ENCODE assay signal across 14 cellular contexts in genomic region chr14:75292886-75293285, GRCh38. TPM values are rescaled to one million over a fixed set of nuclear protein-coding genes. Genes with fewer than 3 reads are reported as not detected.
DNase-seq lines count a peak whose midpoint lies in the region; ATAC-seq and TF ChIP-seq lines count a peak whose summit lies in the region.
"Had no signal": no experiment of that assay in that cellular context is flagged by ENCODE, and none has a peak within 500 bp of the region (broad histone marks: within the 10 kb centered on the region; RNA-seq: fewer than 3 reads in every experiment).

No MANE protein-coding gene starts in this region.

- peaks cover 17% of the 10 kb centered on the region for H3K4me1 Mint-ChIP-seq in endothelial cell (ENCODE audit: unreplicated experiment)
- H3K4me1 Mint-ChIP-seq in neural crest cell: peaks cover 25% of the 10 kb centered on the region

- H3K79me2 ChIP-seq in ACC112 (ENCODE audit: control insufficient read depth, insufficient read depth, low read length, unreplicated experiment) (no peaks in the 10 kb centered on the region), HCT116 (ENCODE audit: insufficient read depth, low read length) (no peaks in the 10 kb centered on the region)

- no peak for TF ChIP-seq RAD21 in HCT116 (IDR thresholded peaks at IDR 0.05; ENCODE audit: low read depth)

- peak overlapping the region; percentile 98 for H3K27ac Mint-ChIP-seq in endothelial cell (ENCODE audit: unreplicated experiment)
- no peak overlapping the region for H3K27ac Mint-ChIP-seq in neural crest cell (ENCODE audit: unreplicated experiment)

- H3K36me3 ChIP-seq in ACC112 (ENCODE audit: insufficient read depth, low read length): no peaks in the 10 kb centered on the region
- no peaks in the 10 kb centered on the region for H3K36me3 ChIP-seq in HCT116 (ENCODE audit: control insufficient read depth in 1 of 2, insufficient read depth in 2 of 2, low read length in 2 of 2)
- no peaks in the 10 kb centered on the region for H3K36me3 ChIP-seq in brain microvascular endothelial cell (replicated peaks)
- H3K36me3 ChIP-seq: heart right ventricle had no signal

- DNase-seq in HCT116 (ENCODE audit: low read depth, low spot score) (no peak), endothelial cell (ENCODE audit: low spot score) (no peak), neural crest cell (ENCODE audit: low read depth, low spot score) (no peak), retina (no peak), brain microvascular endothelial cell (no peak), HK-2 (ENCODE audit: unreplicated experiment) (no peak)
- DNase-seq: activated CD4-positive, alpha-beta T cell treated with anti-CD3 and anti-CD28 coated beads, Interleukin-2, amount 10 ng/mL, durations not matched to agents 7 days and 5 days; activated effector memory CD4-positive, alpha-beta T cell treated with Interleukin-2 at 50 U/mL for 16 hours; heart right ventricle; NCI-H526; occipital lobe had no signal

- CTCF ChIA-PET in HCT116 (lab: Charles Lee): no interaction called here

- intact Hi-C loops in HCT116 (cut with micrococcal nuclease): no loop called here

- POLR2A ChIA-PET in HCT116 (lab: Charles Lee): interaction anchor here (0.7 to 0.8 kb wide), 2 partner anchors 12 to 359 kb away, joined by 4 read pairs; no protein-coding TSS in a partner anchor

- no peaks in the 10 kb centered on the region for H3K27me3 ChIP-seq in ACC112 (ENCODE audit: insufficient read depth, low read length)
- H3K27me3 ChIP-seq in HCT116 (ENCODE audit: insufficient read depth, low read length): no peaks in the 10 kb centered on the region
- H3K27me3 ChIP-seq in brain microvascular endothelial cell (replicated peaks): no peaks in the 10 kb centered on the region
- H3K27me3 ChIP-seq: heart right ventricle had no signal

- H3K9me3 Mint-ChIP-seq in endothelial cell (ENCODE audit: unreplicated experiment) (no peaks in the 10 kb centered on the region), neural crest cell (no peaks in the 10 kb centered on the region)
- H3K9me3 Mint-ChIP-seq: activated CD4-positive, alpha-beta T cell treated with anti-CD3 and anti-CD28 coated beads, Interleukin-2, amount 10 ng/mL, durations not matched to agents 7 days and 5 days; T-helper 1 cell treated with Interleukin-12 subunit alpha and Interleukin-12 subunit beta and Interleukin-4 antibody, amounts not matched to agents 30 μg/mL and 1 μg/mL, for 36 hours had no signal

- H3K27ac ChIP-seq in ACC112 (ENCODE audit: low read depth, low read length): peak overlapping the region; percentile 92; the same call in 1 of the 2 replicates
- H3K27ac ChIP-seq in HCT116 (ENCODE audit: low read depth, low read length): no peak overlapping the region
- no peak overlapping the region for H3K27ac ChIP-seq in brain microvascular endothelial cell

- TF ChIP-seq CTCF in HCT116 (IDR thresholded peaks at IDR 0.05 in 2 of 3, conservative IDR thresholded peaks at IDR 0.05 in 1 of 3; ENCODE audit: borderline replicate concordance in 1 of 3, insufficient read depth in 1 of 3, low read depth in 2 of 3, low read length in 2 of 3) (no peak), endothelial cell (IDR thresholded peaks at IDR 0.05; ENCODE audit: unreplicated experiment) (no peak), neural crest cell (conservative IDR thresholded peaks at IDR 0.05) (no peak), brain microvascular endothelial cell (IDR thresholded peaks at IDR 0.05; ENCODE audit: low read depth, low read length, missing control alignments) (no peak)

- H2AFZ ChIP-seq in ACC112 (ENCODE audit: low read length, unreplicated experiment) (no peak overlapping the region), HCT116 (ENCODE audit: low read depth, low read length, poor library complexity, severe bottlenecking) (no peak overlapping the region)

- H3K4me2 ChIP-seq in HCT116 (ENCODE audit: low read length): no peak overlapping the region; the same call in 1 of the 2 replicates

- H3K36me3 Mint-ChIP-seq in endothelial cell (ENCODE audit: low read depth, unreplicated experiment) (no peaks in the 10 kb centered on the region), neural crest cell (ENCODE audit: low read depth) (no peaks in the 10 kb centered on the region)

- peaks cover 8% of the 10 kb centered on the region for H3K4me1 ChIP-seq in ACC112 (ENCODE audit: control insufficient read depth, insufficient read depth, low read length, unreplicated experiment)
- peaks cover 22 to 31% of the 10 kb centered on the region in 2 experiments for H3K4me1 ChIP-seq in HCT116 (ENCODE audit: control insufficient read depth in 1 of 2, insufficient read depth in 2 of 2, low read length in 2 of 2)

- 0 out of 2 replicates have a peak overlapping the region, but pooled peaks have one; percentile 71 for H3K9ac ChIP-seq in HCT116 (ENCODE audit: low read length)

- no peak for TF ChIP-seq POLR2A in HCT116 (IDR thresholded peaks at IDR 0.05; ENCODE audit: borderline replicate concordance, extremely low read depth, insufficient read depth, insufficient read length)

- H3K9me2 ChIP-seq in HCT116 (ENCODE audit: insufficient read depth): no peaks in the 10 kb centered on the region

- no TSS peak for BruUV-seq in HCT116 (replicated peaks; lab: Mats Ljungman, UMichigan)

- ATAC-seq in HCT116 (no peak), SK-N-SH treated with all-trans-retinoic acid at 6 μM for 48 hours (no peak)

- no peaks in the 10 kb centered on the region for H4K20me1 ChIP-seq in HCT116 (ENCODE audit: insufficient read depth)

- H3K4me3 ChIP-seq in ACC112 (ENCODE audit: low read depth, low read length): no peak overlapping the region
- H3K4me3 ChIP-seq in HCT116 (replicated peaks in 1 of 2; ENCODE audit: low read depth in 1 of 2, low read length in 2 of 2): no peak overlapping the region
- no peak overlapping the region for H3K4me3 ChIP-seq in brain microvascular endothelial cell (ENCODE audit: low read depth, low read length)

- RAD21 ChIA-PET in HCT116 (lab: Charles Lee; ENCODE audit: low non-redundant PET in 1 of 2, low total read pairs in 2 of 2, uncharacterized antibody in 2 of 2, unreplicated experiment in 2 of 2): no interaction called here

- in situ Hi-C loops in brain microvascular endothelial cell (cut with HindIII; ENCODE audit: low pct_ligation_motif_present, low sequenced_read_pairs): no loop called here

- H3K4me3 Mint-ChIP-seq in endothelial cell (ENCODE audit: unreplicated experiment) (peak overlapping the region; percentile 87), neural crest cell (peak overlapping the region; percentile 83)

- H3K27me3 Mint-ChIP-seq in endothelial cell (ENCODE audit: unreplicated experiment): peaks cover 9% of the 10 kb centered on the region
- H3K27me3 Mint-ChIP-seq in neural crest cell (ENCODE audit: low read depth): peaks cover 22% of the 10 kb centered on the region

- H3K9me3 ChIP-seq in HCT116 (ENCODE audit: control insufficient read depth in 1 of 2, insufficient read depth in 1 of 2, low read depth in 1 of 2, low read length in 2 of 2): no peaks in the 10 kb centered on the region
- H3K9me3 ChIP-seq: heart right ventricle had no signal

TF ChIP-seq in HCT116, 20 proteins besides CTCF, POLR2A, EP300 and RAD21 (continues in another document):
- TF ChIP-seq ZFX (IDR thresholded peaks at IDR 0.05): no peak
- TF ChIP-seq CBX3 (IDR thresholded peaks at IDR 0.05; ENCODE audit: low read depth): no peak
- TF ChIP-seq JUND (IDR thresholded peaks at IDR 0.05): no peak
- no peak for TF ChIP-seq SP1 (IDR thresholded peaks at IDR 0.05; ENCODE audit: low read depth)
- no peak for TF ChIP-seq YY1 (IDR thresholded peaks at IDR 0.05; ENCODE audit: extremely low read depth, insufficient replicate concordance, low read depth, low read length)
- no peak for TF ChIP-seq EZH2phosphoT487 (IDR thresholded peaks at IDR 0.05; ENCODE audit: borderline replicate concordance)

TF ChIP-seq in SK-N-SH treated with all-trans-retinoic acid at 6 μM for 48 hours, 23 proteins besides CTCF, POLR2A, EP300 and RAD21:
- no peak for TF ChIP-seq ZNF70 (CRISPR knock-in tag; IDR thresholded peaks at IDR 0.05)
- TF ChIP-seq TCF4 (CRISPR knock-in tag; IDR thresholded peaks at IDR 0.05; ENCODE audit: borderline replicate concordance): no peak
- TF ChIP-seq TSHZ2 (CRISPR knock-in tag; IDR thresholded peaks at IDR 0.05): no peak
- TF ChIP-seq ZFP3 (CRISPR knock-in tag; IDR thresholded peaks at IDR 0.05): no peak
- TF ChIP-seq, protein P1, sequence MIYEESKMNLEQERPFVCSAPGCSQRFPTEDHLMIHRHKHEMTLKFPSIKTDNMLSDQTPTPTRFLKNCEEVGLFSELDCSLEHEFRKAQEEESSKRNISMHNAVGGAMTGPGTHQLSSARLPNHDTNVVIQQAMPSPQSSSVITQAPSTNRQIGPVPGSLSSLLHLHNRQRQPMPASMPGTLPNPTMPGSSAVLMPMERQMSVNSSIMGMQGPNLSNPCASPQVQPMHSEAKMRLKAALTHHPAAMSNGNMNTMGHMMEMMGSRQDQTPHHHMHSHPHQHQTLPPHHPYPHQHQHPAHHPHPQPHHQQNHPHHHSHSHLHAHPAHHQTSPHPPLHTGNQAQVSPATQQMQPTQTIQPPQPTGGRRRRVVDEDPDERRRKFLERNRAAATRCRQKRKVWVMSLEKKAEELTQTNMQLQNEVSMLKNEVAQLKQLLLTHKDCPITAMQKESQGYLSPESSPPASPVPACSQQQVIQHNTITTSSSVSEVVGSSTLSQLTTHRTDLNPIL (CRISPR knock-in tag; IDR thresholded peaks at IDR 0.05; ENCODE audit: low read depth): no peak
TF ChIP-seq in SK-N-SH treated with all-trans-retinoic acid at 6 μM for 48 hours: peak in this region for 0.

RNA-seq across cellular contexts. Expression of gene FOS, which starts 14.3 kb away (rescaled TPM):
- total RNA-seq in HCT116 (2021; ENCODE audit: unreplicated experiment) (50.4 TPM), endothelial cell (ENCODE audit: unreplicated experiment) (41.5 TPM), neural crest cell (3.8 and 5.8 TPM in 2 replicates)
- 539 and 952 TPM in 2 replicates for polyA plus RNA-seq in HCT116 (2012)
